8 cellular contexts compared by ENCODE assay signal in the genomic region with DNA sequence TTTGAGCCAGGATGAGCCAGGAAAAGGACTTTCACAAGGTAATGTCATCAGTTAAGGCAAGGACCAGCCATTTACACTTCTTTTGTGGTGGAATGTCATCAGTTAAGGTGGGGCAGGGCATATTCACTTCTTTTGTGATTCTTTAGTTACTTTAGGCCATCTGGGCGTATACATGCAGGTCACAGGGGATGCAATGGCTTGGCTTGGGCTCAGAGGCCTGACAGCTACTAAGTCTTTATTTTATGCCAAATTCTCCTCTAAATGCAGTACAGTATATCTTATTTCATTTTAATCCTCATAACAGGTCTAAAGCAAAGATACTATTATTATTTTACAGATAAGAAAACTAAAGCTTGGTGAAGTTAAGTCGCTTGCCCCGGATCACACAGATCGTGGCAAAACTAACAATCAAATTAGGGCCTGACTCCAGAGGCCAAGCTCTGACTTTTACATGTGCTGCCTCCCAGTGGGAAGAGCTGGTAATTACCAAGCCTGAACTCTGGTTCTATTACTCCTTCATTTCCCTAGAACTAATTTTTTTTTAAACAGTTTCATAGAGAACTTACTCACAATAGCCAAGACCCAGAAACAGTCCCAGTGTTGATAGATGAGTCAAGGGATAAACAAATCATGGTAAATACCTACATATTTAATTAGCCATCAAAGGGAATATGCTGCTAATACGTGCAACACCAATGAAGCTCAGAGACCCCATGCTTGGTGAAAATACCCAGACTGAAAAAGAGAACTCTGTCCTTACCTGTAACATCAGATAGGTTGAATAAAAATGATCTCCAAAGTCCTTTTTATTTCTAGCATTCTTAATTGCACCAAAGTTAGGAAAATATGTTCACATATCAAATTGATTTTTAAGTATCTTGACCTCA. TPM values are rescaled to one million over a fixed set of nuclear protein-coding genes. Genes with fewer than 3 reads are reported as not detected.
DNase-seq lines count a peak whose midpoint lies in the region; ATAC-seq and TF ChIP-seq lines count a peak whose summit lies in the region.

No MANE protein-coding gene starts in this region.

- no peaks in the 10 kb centered on the region for H4K20me1 ChIP-seq in hepatocyte (ENCODE audit: insufficient read depth, poor library complexity, severe bottlenecking)

- H3K4me3 ChIP-seq in adipocyte (ENCODE audit: low read length): no peak overlapping the region
- no peak overlapping the region for H3K4me3 ChIP-seq in hepatocyte

- peak overlapping the region; percentile 3 for H3K9ac ChIP-seq in adipocyte (ENCODE audit: low read length)

- H3K27me3 ChIP-seq in adipocyte (replicated peaks; ENCODE audit: control insufficient read depth, insufficient read depth, low read length): no peaks in the 10 kb centered on the region
- H3K27me3 ChIP-seq in hepatocyte: no peaks in the 10 kb centered on the region

- H3K9me2 ChIP-seq in hepatocyte (replicated peaks; ENCODE audit: insufficient read depth): no peaks in the 10 kb centered on the region

- DNase-seq in DMS153 treated with DMSO at 0.1 percent for 48 hours (lab: John Stamatoyannopoulos, UW; ENCODE audit: unreplicated experiment): peak; percentile 18
- peak; percentile 70 for DNase-seq in SHP77 treated with DMSO at 0.1 percent for 48 hours (lab: John Stamatoyannopoulos, UW)
- DNase-seq in adipocyte (ENCODE audit: low read depth): peak; percentile 79
- peak; percentile 79 for DNase-seq in hepatocyte (ENCODE audit: low spot score)
- peak; percentile 57 for DNase-seq in stimulated activated CD4-positive, alpha-beta T cell treated with anti-CD3 and anti-CD28 coated beads, Interleukin-12 subunit alpha, Interleukin-12 subunit beta, amount 100 ng/mL, for 4 hours
- no peak for DNase-seq in epidermal melanocyte (ENCODE audit: insufficient read length, low spot score)

- ATAC-seq in GM19397 (IDR thresholded peaks at IDR 0.05; ENCODE audit: unreplicated experiment): peak; percentile 77
- ATAC-seq in HG03469 (IDR thresholded peaks at IDR 0.05; ENCODE audit: unreplicated experiment): peak; percentile 72

- TF ChIP-seq CTCF in hepatocyte (IDR thresholded peaks at IDR 0.05; ENCODE audit: poor library complexity): peak; percentile 84

- H3K27ac ChIP-seq in hepatocyte: no peak overlapping the region

- no peaks in the 10 kb centered on the region for H3K4me1 ChIP-seq in adipocyte (ENCODE audit: control insufficient read depth, insufficient read depth, low read length)
- no peaks in the 10 kb centered on the region for H3K4me1 ChIP-seq in hepatocyte (ENCODE audit: insufficient read depth)

- H3K36me3 ChIP-seq in adipocyte (ENCODE audit: control insufficient read depth, insufficient read depth, low read length, severe bottlenecking) (no peaks in the 10 kb centered on the region), hepatocyte (replicated peaks; ENCODE audit: insufficient read depth, low read depth) (no peaks in the 10 kb centered on the region)

- H3K79me2 ChIP-seq in hepatocyte: no peaks in the 10 kb centered on the region

- WGBS in hepatocyte (ENCODE audit: low lambda C conversion rate, missing lambda C conversion rate): 50% methylated on average over 5 of the region's 5 CpGs

- no peak overlapping the region for H3K4me2 ChIP-seq in hepatocyte

- no peak overlapping the region for H2AFZ ChIP-seq in hepatocyte

- H3K9me3 ChIP-seq in adipocyte (ENCODE audit: control insufficient read depth, low read length): no peaks in the 10 kb centered on the region
- H3K9me3 ChIP-seq in hepatocyte (ENCODE audit: low read depth): no peaks in the 10 kb centered on the region

RNA-seq across cellular contexts. Expression of a gene that starts 35.4 kb away (rescaled TPM):
- total RNA-seq in hepatocyte: 5.9 and 9.9 TPM in 2 replicates
- 2.4 and 3.9 TPM in 2 replicates for polyA plus RNA-seq in hepatocyte

RNA-seq across cellular contexts. Expression of a gene that starts 55.5 kb away (rescaled TPM):
- total RNA-seq in hepatocyte: 117 and 118 TPM in 2 replicates
- 213 and 217 TPM in 2 replicates for polyA plus RNA-seq in hepatocyte

RNA-seq across cellular contexts. Expression of a gene that starts 55.8 kb away (rescaled TPM):
- total RNA-seq in hepatocyte: 67.4 and 70.0 TPM in 2 replicates
- polyA plus RNA-seq in hepatocyte: 59.9 and 69.2 TPM in 2 replicates
